In the genomic region with DNA sequence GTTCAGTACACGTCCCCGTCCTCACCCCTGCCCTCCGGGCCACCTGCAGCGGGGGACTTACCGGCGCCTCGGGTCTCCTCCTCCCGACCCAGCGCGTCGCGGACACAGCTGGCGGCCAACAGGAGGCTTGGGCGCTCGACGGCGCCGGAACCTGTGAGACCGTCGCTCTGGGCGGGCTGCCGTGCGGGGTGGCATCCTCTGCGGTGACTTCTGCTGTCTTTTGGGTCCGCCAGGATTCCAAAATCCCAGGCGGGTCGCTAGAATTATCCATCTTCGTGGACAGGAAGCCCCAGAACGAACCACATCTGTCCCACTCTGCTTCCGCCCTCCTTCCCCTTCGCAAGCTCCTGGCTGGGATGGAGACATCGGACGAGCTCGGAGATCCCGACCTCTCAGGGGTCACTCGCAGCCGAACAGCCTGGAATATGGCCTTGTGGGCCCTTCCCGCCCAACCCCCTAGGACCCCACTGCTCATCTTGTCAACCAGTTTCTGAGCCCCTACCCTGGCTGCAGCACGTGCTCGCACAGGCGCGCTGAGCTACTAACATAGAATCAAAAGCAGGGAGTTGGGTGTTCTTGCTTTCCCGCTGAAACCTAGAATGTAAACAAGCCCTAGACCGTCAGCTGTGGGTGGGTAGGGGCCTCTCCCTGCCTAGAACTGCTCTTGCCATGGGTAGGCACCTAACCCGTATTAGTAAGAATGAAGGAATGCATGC, we compare ENCODE assay signal across 1 cellular context.
A peak's percentile ranks its signal among the peaks of the same experiment; 100 is the strongest.
TF ChIP-seq lines count a peak whose summit lies in the region.

No MANE protein-coding gene starts in this region.

TF ChIP-seq in HepG2, 621 proteins besides CTCF, POLR2A, EP300 and RAD21 (continued from another document and continues in another):
- no peak for TF ChIP-seq HNRNPH1 (optimal IDR thresholded peaks at IDR 0.05; ENCODE audit: low read depth, low read length)
- no peak for TF ChIP-seq SATB2 (CRISPR knock-in tag; IDR thresholded peaks at IDR 0.05)
- no peak for TF ChIP-seq SNAPC2 (CRISPR knock-in tag; IDR thresholded peaks at IDR 0.05)
- no peak; the same call in 1 of the 2 replicates for TF ChIP-seq ZNF703 (CRISPR knock-in tag; IDR thresholded peaks at IDR 0.05; ENCODE audit: borderline replicate concordance)
- TF ChIP-seq MAFG (CRISPR knock-in tag; IDR thresholded peaks at IDR 0.05): 0 out of 2 replicates have a peak, but pooled peaks have one; percentile 13
- no peak for TF ChIP-seq ATF7 (IDR thresholded peaks at IDR 0.05)
- TF ChIP-seq ATF7 (CRISPR knock-in tag; IDR thresholded peaks at IDR 0.05): no peak
- TF ChIP-seq, protein P1, sequence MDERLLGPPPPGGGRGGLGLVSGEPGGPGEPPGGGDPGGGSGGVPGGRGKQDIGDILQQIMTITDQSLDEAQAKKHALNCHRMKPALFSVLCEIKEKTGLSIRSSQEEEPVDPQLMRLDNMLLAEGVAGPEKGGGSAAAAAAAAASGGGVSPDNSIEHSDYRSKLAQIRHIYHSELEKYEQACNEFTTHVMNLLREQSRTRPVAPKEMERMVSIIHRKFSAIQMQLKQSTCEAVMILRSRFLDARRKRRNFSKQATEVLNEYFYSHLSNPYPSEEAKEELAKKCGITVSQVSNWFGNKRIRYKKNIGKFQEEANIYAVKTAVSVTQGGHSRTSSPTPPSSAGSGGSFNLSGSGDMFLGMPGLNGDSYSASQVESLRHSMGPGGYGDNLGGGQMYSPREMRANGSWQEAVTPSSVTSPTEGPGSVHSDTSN (CRISPR knock-in tag; IDR thresholded peaks at IDR 0.05): no peak
- no peak for TF ChIP-seq ZNF83 (CRISPR knock-in tag; IDR thresholded peaks at IDR 0.05; ENCODE audit: borderline replicate concordance)
- no peak for TF ChIP-seq ZNF138 (CRISPR knock-in tag; IDR thresholded peaks at IDR 0.05; ENCODE audit: low read depth)
- no peak for TF ChIP-seq ZNF749 (CRISPR knock-in tag; IDR thresholded peaks at IDR 0.05; ENCODE audit: borderline replicate concordance)
- no peak for TF ChIP-seq FOXK1 (CRISPR knock-in tag; IDR thresholded peaks at IDR 0.05; ENCODE audit: borderline replicate concordance, low read depth)
- TF ChIP-seq SOX6 (IDR thresholded peaks at IDR 0.05): no peak
- TF ChIP-seq SOX6 (CRISPR knock-in tag; IDR thresholded peaks at IDR 0.05): no peak
- TF ChIP-seq ZNF746 (CRISPR knock-in tag; IDR thresholded peaks at IDR 0.05): no peak; the same call in 1 of the 2 replicates
- no peak for TF ChIP-seq ZNF563 (CRISPR knock-in tag; IDR thresholded peaks at IDR 0.05)
- TF ChIP-seq, protein P2, sequence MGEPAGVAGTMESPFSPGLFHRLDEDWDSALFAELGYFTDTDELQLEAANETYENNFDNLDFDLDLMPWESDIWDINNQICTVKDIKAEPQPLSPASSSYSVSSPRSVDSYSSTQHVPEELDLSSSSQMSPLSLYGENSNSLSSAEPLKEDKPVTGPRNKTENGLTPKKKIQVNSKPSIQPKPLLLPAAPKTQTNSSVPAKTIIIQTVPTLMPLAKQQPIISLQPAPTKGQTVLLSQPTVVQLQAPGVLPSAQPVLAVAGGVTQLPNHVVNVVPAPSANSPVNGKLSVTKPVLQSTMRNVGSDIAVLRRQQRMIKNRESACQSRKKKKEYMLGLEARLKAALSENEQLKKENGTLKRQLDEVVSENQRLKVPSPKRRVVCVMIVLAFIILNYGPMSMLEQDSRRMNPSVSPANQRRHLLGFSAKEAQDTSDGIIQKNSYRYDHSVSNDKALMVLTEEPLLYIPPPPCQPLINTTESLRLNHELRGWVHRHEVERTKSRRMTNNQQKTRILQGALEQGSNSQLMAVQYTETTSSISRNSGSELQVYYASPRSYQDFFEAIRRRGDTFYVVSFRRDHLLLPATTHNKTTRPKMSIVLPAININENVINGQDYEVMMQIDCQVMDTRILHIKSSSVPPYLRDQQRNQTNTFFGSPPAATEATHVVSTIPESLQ (CRISPR knock-in tag; conservative IDR thresholded peaks at IDR 0.05): no peak
- TF ChIP-seq ZNF251 (CRISPR knock-in tag; IDR thresholded peaks at IDR 0.05): no peak
- TF ChIP-seq AGO1 (IDR thresholded peaks at IDR 0.05; ENCODE audit: low read depth, low read length, poor library complexity, severe bottlenecking): no peak
- no peak for TF ChIP-seq EZH2 (conservative IDR thresholded peaks at IDR 0.05; ENCODE audit: low read depth, low read length)
- TF ChIP-seq HNF4G (IDR thresholded peaks at IDR 0.05; ENCODE audit: borderline replicate concordance, low read depth, low read length): no peak
- no peak for TF ChIP-seq HNF4G (CRISPR knock-in tag; IDR thresholded peaks at IDR 0.05; ENCODE audit: borderline replicate concordance, low read depth)
- TF ChIP-seq REL (CRISPR knock-in tag; conservative IDR thresholded peaks at IDR 0.05): no peak
- TF ChIP-seq ZNF367 (CRISPR knock-in tag; IDR thresholded peaks at IDR 0.05; ENCODE audit: borderline replicate concordance): no peak
- no peak for TF ChIP-seq ZNF296 (CRISPR knock-in tag; conservative IDR thresholded peaks at IDR 0.05)
- TF ChIP-seq NRL (CRISPR knock-in tag; IDR thresholded peaks at IDR 0.05; ENCODE audit: borderline replicate concordance): no peak
- 0 out of 2 replicates have a peak, but pooled peaks have one; percentile 37 for TF ChIP-seq ARID2 (CRISPR knock-in tag; IDR thresholded peaks at IDR 0.05; ENCODE audit: borderline replicate concordance)
- TF ChIP-seq LCORL (IDR thresholded peaks at IDR 0.05): no peak
- TF ChIP-seq LCORL (CRISPR knock-in tag; IDR thresholded peaks at IDR 0.05): no peak
- TF ChIP-seq XBP1 (CRISPR knock-in tag; IDR thresholded peaks at IDR 0.05): no peak
- TF ChIP-seq, protein P3, sequence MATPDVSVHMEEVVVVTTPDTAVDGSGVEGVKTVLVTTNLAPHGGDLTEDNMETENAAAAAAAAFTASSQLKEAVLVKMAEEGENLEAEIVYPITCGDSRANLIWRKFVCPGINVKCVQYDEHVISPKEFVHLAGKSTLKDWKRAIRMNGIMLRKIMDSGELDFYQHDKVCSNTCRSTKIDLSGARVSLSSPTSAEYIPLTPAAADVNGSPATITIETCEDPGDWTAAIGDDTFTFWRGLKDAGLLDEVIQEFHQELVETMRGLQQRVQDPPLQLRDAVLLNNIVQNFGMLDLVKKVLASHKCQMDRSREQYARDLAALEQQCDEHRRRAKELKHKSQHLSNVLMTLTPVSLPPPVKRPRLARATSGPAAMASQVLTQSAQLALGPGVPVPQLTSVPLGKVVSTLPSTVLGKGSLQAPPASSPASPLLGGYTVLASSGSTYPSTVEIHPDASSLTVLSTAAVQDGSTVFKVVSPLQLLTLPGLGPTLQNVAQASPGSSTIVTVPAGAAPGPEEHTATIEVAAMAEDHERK (CRISPR knock-in tag; IDR thresholded peaks at IDR 0.05; ENCODE audit: low read depth): no peak
- TF ChIP-seq, protein P4, sequence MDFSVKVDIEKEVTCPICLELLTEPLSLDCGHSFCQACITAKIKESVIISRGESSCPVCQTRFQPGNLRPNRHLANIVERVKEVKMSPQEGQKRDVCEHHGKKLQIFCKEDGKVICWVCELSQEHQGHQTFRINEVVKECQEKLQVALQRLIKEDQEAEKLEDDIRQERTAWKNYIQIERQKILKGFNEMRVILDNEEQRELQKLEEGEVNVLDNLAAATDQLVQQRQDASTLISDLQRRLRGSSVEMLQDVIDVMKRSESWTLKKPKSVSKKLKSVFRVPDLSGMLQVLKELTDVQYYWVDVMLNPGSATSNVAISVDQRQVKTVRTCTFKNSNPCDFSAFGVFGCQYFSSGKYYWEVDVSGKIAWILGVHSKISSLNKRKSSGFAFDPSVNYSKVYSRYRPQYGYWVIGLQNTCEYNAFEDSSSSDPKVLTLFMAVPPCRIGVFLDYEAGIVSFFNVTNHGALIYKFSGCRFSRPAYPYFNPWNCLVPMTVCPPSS (IDR thresholded peaks at IDR 0.05): no peak
- TF ChIP-seq, protein P5, sequence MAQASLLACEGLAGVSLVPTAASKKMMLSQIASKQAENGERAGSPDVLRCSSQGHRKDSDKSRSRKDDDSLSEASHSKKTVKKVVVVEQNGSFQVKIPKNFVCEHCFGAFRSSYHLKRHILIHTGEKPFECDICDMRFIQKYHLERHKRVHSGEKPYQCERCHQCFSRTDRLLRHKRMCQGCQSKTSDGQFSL (CRISPR knock-in tag; IDR thresholded peaks at IDR 0.05): peak; percentile 1; the same call in 1 of the 2 replicates
- no peak for TF ChIP-seq ZFY (CRISPR knock-in tag; IDR thresholded peaks at IDR 0.05)
- TF ChIP-seq ZNF337 (CRISPR knock-in tag; IDR thresholded peaks at IDR 0.05; ENCODE audit: borderline replicate concordance, low read depth): 0 out of 2 replicates have a peak, but pooled peaks have one; percentile 6
- no peak for TF ChIP-seq ZFX (CRISPR knock-in tag; IDR thresholded peaks at IDR 0.05; ENCODE audit: low read depth)
- TF ChIP-seq KDM3A (CRISPR knock-in tag; IDR thresholded peaks at IDR 0.05; ENCODE audit: low read depth): no peak
- no peak; the same call in 1 of the 2 replicates for TF ChIP-seq GTF3A (CRISPR knock-in tag; conservative IDR thresholded peaks at IDR 0.05)
- TF ChIP-seq, protein P6, sequence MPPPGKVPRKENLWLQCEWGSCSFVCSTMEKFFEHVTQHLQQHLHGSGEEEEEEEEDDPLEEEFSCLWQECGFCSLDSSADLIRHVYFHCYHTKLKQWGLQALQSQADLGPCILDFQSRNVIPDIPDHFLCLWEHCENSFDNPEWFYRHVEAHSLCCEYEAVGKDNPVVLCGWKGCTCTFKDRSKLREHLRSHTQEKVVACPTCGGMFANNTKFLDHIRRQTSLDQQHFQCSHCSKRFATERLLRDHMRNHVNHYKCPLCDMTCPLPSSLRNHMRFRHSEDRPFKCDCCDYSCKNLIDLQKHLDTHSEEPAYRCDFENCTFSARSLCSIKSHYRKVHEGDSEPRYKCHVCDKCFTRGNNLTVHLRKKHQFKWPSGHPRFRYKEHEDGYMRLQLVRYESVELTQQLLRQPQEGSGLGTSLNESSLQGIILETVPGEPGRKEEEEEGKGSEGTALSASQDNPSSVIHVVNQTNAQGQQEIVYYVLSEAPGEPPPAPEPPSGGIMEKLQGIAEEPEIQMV (CRISPR knock-in tag; IDR thresholded peaks at IDR 0.05; ENCODE audit: low read depth): peak; percentile 72; the same call in 1 of the 2 replicates
- TF ChIP-seq ZNF660 (CRISPR knock-in tag; IDR thresholded peaks at IDR 0.05; ENCODE audit: borderline replicate concordance, low read depth): no peak
- TF ChIP-seq, protein P7, sequence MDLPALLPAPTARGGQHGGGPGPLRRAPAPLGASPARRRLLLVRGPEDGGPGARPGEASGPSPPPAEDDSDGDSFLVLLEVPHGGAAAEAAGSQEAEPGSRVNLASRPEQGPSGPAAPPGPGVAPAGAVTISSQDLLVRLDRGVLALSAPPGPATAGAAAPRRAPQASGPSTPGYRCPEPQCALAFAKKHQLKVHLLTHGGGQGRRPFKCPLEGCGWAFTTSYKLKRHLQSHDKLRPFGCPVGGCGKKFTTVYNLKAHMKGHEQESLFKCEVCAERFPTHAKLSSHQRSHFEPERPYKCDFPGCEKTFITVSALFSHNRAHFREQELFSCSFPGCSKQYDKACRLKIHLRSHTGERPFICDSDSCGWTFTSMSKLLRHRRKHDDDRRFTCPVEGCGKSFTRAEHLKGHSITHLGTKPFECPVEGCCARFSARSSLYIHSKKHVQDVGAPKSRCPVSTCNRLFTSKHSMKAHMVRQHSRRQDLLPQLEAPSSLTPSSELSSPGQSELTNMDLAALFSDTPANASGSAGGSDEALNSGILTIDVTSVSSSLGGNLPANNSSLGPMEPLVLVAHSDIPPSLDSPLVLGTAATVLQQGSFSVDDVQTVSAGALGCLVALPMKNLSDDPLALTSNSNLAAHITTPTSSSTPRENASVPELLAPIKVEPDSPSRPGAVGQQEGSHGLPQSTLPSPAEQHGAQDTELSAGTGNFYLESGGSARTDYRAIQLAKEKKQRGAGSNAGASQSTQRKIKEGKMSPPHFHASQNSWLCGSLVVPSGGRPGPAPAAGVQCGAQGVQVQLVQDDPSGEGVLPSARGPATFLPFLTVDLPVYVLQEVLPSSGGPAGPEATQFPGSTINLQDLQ (CRISPR knock-in tag; IDR thresholded peaks at IDR 0.05): no peak; the same call in 1 of the 2 replicates
- TF ChIP-seq THYN1 (CRISPR knock-in tag; IDR thresholded peaks at IDR 0.05; ENCODE audit: borderline replicate concordance, low read depth): no peak
- TF ChIP-seq, protein P8, sequence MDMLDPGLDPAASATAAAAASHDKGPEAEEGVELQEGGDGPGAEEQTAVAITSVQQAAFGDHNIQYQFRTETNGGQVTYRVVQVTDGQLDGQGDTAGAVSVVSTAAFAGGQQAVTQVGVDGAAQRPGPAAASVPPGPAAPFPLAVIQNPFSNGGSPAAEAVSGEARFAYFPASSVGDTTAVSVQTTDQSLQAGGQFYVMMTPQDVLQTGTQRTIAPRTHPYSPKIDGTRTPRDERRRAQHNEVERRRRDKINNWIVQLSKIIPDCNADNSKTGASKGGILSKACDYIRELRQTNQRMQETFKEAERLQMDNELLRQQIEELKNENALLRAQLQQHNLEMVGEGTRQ (IDR thresholded peaks at IDR 0.05; ENCODE audit: low read depth, low read length): no peak
- TF ChIP-seq, protein P8 (CRISPR knock-in tag; IDR thresholded peaks at IDR 0.05; ENCODE audit: borderline replicate concordance): no peak
- no peak for TF ChIP-seq ZNF720 (CRISPR knock-in tag; IDR thresholded peaks at IDR 0.05)
- TF ChIP-seq ZNF766 (CRISPR knock-in tag; IDR thresholded peaks at IDR 0.05; ENCODE audit: borderline replicate concordance): no peak
- no peak for TF ChIP-seq ZNF7 (CRISPR knock-in tag; IDR thresholded peaks at IDR 0.05)
- TF ChIP-seq, protein P9, sequence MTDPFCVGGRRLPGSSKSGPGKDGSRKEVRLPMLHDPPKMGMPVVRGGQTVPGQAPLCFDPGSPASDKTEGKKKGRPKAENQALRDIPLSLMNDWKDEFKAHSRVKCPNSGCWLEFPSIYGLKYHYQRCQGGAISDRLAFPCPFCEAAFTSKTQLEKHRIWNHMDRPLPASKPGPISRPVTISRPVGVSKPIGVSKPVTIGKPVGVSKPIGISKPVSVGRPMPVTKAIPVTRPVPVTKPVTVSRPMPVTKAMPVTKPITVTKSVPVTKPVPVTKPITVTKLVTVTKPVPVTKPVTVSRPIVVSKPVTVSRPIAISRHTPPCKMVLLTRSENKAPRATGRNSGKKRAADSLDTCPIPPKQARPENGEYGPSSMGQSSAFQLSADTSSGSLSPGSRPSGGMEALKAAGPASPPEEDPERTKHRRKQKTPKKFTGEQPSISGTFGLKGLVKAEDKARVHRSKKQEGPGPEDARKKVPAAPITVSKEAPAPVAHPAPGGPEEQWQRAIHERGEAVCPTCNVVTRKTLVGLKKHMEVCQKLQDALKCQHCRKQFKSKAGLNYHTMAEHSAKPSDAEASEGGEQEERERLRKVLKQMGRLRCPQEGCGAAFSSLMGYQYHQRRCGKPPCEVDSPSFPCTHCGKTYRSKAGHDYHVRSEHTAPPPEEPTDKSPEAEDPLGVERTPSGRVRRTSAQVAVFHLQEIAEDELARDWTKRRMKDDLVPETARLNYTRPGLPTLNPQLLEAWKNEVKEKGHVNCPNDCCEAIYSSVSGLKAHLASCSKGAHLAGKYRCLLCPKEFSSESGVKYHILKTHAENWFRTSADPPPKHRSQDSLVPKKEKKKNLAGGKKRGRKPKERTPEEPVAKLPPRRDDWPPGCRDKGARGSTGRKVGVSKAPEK (CRISPR knock-in tag; IDR thresholded peaks at IDR 0.05; ENCODE audit: borderline replicate concordance): no peak
- no peak for TF ChIP-seq ZFP36 (IDR thresholded peaks at IDR 0.05; ENCODE audit: borderline replicate concordance, low read depth, low read length, partially characterized antibody)
- no peak for TF ChIP-seq GATAD1 (CRISPR knock-in tag; IDR thresholded peaks at IDR 0.05)
- no peak for TF ChIP-seq KAT2B (IDR thresholded peaks at IDR 0.05; ENCODE audit: borderline replicate concordance, low read depth, low read length)
